ENCODE assay signal across 8 cellular contexts in the genomic region with DNA sequence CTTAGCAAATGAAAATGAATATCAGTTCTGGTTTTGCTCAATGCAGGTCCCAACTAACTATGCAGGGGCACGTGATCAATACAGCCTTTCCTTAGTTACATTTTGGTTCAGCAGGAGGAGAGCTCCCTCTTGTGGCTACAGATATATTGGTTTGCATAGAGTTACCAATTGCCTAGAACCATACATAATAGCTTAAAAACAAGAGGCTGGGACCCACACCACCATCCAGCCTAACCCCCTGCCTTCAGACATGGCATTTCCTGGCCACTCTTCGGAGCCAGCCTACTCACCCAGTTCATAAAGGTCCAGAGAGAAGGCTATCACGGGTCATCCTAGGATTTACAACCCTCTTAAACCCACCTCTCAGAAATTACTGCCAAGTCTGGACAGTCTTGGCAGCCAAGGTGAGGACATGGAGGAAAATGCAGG. TPM values are rescaled to one million over a fixed set of nuclear protein-coding genes. Genes with fewer than 3 reads are reported as not detected.
DNase-seq lines count a peak whose midpoint lies in the region; ATAC-seq and TF ChIP-seq lines count a peak whose summit lies in the region.

No MANE protein-coding gene starts in this region.

- peak overlapping the region in 1 of 2 donors; percentile 85 for H3K27ac Mint-ChIP-seq in activated naive CD4-positive, alpha-beta T cell treated with anti-CD3 and anti-CD28 coated beads, Interleukin-2, amount 50 U/mL, for 72 hours
- H3K27ac Mint-ChIP-seq in glutamatergic neuron (ENCODE audit: unreplicated experiment) = no peak overlapping the region

- H3K9me3 ChIP-seq in Loucy (ENCODE audit: insufficient read depth, low read depth, low read length) = no peaks in the 10 kb centered on the region

- H3K9me3 Mint-ChIP-seq in activated naive CD4-positive, alpha-beta T cell treated with anti-CD3 and anti-CD28 coated beads, Interleukin-2, amount 50 U/mL, for 72 hours = no peaks in the 10 kb centered on the region
- H3K9me3 Mint-ChIP-seq in glutamatergic neuron (ENCODE audit: unreplicated experiment) = no peaks in the 10 kb centered on the region

- peaks cover 17 to 18% of the 10 kb centered on the region in 2 donors for H3K36me3 Mint-ChIP-seq in activated naive CD4-positive, alpha-beta T cell treated with anti-CD3 and anti-CD28 coated beads, Interleukin-2, amount 50 U/mL, for 72 hours
- H3K36me3 Mint-ChIP-seq in glutamatergic neuron (ENCODE audit: unreplicated experiment) = no peaks in the 10 kb centered on the region

- no peaks in the 10 kb centered on the region for H3K4me1 Mint-ChIP-seq in glutamatergic neuron (ENCODE audit: low read depth, unreplicated experiment)

- H3K4me2 ChIP-seq in Loucy (ENCODE audit: low read depth, low read length, poor library complexity, severe bottlenecking) = peak overlapping the region; percentile 33

- H3K79me2 ChIP-seq in Loucy (ENCODE audit: insufficient read depth, low read length) = peaks cover 16% of the 10 kb centered on the region; the same call in 1 of the 2 replicates

- H3K9ac ChIP-seq in Loucy (ENCODE audit: low read depth, low read length, poor library complexity, severe bottlenecking) = no peak overlapping the region

- peak; percentile 99 for ATAC-seq in HG02571 (IDR thresholded peaks at IDR 0.05; ENCODE audit: unreplicated experiment)
- ATAC-seq in activated naive CD4-positive, alpha-beta T cell treated with anti-CD3 and anti-CD28 coated beads, Interleukin-2, amount 50 U/mL, for 72 hours = peak; percentile 96 to 98

- no peak overlapping the region for H3K4me3 ChIP-seq in Loucy (ENCODE audit: low read length, poor library complexity, severe bottlenecking)

- peaks cover 5% of the 10 kb centered on the region for H4K20me1 ChIP-seq in Loucy (ENCODE audit: insufficient read depth, low read length, poor library complexity, severe bottlenecking)

- DNase-seq in A172 (ENCODE audit: low spot score) (peak; percentile 77), RKO (ENCODE audit: low spot score) (peak; percentile 79), glutamatergic neuron (peak; percentile 21), pons (ENCODE audit: low spot score) (peak; percentile 93)
- peak in 1 of 2 donors; percentile 61 for DNase-seq in activated naive CD4-positive, alpha-beta T cell treated with anti-CD3 and anti-CD28 coated beads, Interleukin-2, amount 50 U/mL, for 72 hours (ENCODE audit: low spot score in 2 of 2)

- peak; percentile 80 for TF ChIP-seq CTCF in GM12873 (IDR thresholded peaks at IDR 0.05; ENCODE audit: insufficient read depth, low read depth, low read length, missing control alignments)
- peak; percentile 89 for TF ChIP-seq CTCF in Loucy (conservative IDR thresholded peaks at IDR 0.05; ENCODE audit: low read length)
- TF ChIP-seq CTCF in glutamatergic neuron (IDR thresholded peaks at IDR 0.05; ENCODE audit: partially characterized antibody, unreplicated experiment) = peak; percentile 80

- H3K9me2 ChIP-seq in Loucy (replicated peaks; ENCODE audit: low read depth, low read length) = no peaks in the 10 kb centered on the region

- peaks cover 95% of the 10 kb centered on the region for H3K36me3 ChIP-seq in Loucy (ENCODE audit: insufficient read depth, low read length)

- no peaks in the 10 kb centered on the region for H3K27me3 ChIP-seq in Loucy (ENCODE audit: insufficient read depth, low read length, poor library complexity, severe bottlenecking)

- H3K4me1 ChIP-seq in Loucy (ENCODE audit: insufficient read depth, low read length, poor library complexity, severe bottlenecking) = peaks cover under 1% of the 10 kb centered on the region

- H2AFZ ChIP-seq in Loucy (ENCODE audit: low read length) = no peak overlapping the region

- H3K4me3 Mint-ChIP-seq in glutamatergic neuron (ENCODE audit: unreplicated experiment) = no peak overlapping the region

- H3F3A ChIP-seq in Loucy (ENCODE audit: low read depth) = no peaks in the 10 kb centered on the region

- no peaks in the 10 kb centered on the region for H3K27me3 Mint-ChIP-seq in glutamatergic neuron (ENCODE audit: unreplicated experiment)

RNA-seq across cellular contexts. Expression of a gene that starts 10.5 kb away (rescaled TPM):
- 15.0 and 21.8 TPM in 2 replicates for total RNA-seq in A172 (2014; rRNA removed; shearing (Covaris generic))
- total RNA-seq in activated naive CD4-positive, alpha-beta T cell treated with anti-CD3 and anti-CD28 coated beads, Interleukin-2, amount 50 U/mL, for 72 hours = 10 to 100 TPM; 27.5 to 42.5 TPM
- total RNA-seq in glutamatergic neuron (ENCODE audit: unreplicated experiment) = 32.6 TPM
